Comparison of ENCODE assay signal across 1 cellular context in the genomic region with DNA sequence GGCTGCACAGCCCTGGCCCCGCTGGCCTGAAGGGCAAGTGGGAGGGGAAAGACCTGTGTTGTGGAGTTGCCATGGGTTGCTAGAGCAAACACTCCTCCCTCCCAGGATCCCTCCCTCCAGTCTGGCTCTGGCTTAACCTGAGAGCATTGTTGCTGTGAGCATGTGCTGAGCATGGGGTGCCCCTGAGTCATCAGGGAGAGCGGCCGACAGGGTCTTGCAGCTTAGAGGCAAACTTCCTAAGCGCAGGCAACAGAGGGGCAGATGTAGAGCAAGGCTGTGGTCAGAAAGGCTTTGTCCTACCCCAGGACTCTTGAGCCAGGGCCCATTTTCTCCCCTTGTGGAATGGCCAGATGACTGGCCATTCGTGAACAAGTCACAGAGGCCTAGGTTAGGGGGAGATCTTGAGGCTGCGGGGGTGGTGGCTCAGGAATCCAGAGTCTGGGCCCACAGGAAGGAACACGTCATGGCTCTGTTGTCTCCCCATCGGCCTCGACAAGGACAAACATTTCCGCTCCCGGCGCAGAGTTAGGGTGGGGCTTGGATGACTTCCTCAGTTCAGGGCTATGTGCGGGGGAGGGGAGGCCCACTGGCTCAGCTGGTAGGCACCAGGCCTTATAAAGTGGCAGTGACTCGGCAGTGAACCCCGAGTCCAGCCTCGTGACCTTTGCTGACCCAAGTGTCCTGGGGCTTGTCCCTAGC.
A peak's percentile ranks its signal among the peaks of the same experiment; 100 is the strongest.
TF ChIP-seq lines count a peak whose summit lies in the region.

No MANE protein-coding gene starts in this region.

TF ChIP-seq in K562, 482 proteins besides CTCF, POLR2A, EP300 and RAD21 (continued from another document and continues in another):
- TF ChIP-seq, protein P1, sequence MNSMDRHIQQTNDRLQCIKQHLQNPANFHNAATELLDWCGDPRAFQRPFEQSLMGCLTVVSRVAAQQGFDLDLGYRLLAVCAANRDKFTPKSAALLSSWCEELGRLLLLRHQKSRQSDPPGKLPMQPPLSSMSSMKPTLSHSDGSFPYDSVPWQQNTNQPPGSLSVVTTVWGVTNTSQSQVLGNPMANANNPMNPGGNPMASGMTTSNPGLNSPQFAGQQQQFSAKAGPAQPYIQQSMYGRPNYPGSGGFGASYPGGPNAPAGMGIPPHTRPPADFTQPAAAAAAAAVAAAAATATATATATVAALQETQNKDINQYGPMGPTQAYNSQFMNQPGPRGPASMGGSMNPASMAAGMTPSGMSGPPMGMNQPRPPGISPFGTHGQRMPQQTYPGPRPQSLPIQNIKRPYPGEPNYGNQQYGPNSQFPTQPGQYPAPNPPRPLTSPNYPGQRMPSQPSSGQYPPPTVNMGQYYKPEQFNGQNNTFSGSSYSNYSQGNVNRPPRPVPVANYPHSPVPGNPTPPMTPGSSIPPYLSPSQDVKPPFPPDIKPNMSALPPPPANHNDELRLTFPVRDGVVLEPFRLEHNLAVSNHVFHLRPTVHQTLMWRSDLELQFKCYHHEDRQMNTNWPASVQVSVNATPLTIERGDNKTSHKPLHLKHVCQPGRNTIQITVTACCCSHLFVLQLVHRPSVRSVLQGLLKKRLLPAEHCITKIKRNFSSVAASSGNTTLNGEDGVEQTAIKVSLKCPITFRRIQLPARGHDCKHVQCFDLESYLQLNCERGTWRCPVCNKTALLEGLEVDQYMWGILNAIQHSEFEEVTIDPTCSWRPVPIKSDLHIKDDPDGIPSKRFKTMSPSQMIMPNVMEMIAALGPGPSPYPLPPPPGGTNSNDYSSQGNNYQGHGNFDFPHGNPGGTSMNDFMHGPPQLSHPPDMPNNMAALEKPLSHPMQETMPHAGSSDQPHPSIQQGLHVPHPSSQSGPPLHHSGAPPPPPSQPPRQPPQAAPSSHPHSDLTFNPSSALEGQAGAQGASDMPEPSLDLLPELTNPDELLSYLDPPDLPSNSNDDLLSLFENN (IDR thresholded peaks at IDR 0.05; ENCODE audit: low read depth in 2 of 2, low read length in 2 of 2): no peak
- TF ChIP-seq KAT2B (IDR thresholded peaks at IDR 0.05; ENCODE audit: low read depth, low read length) (no peak), ERF (CRISPR knock-in tag; IDR thresholded peaks at IDR 0.05) (no peak; the same call in 1 of the 2 replicates), ZBTB8A (IDR thresholded peaks at IDR 0.05; ENCODE audit: partially characterized antibody) (no peak), ZNF384 (IDR thresholded peaks at IDR 0.05; ENCODE audit: low read depth, low read length) (no peak), XRCC4 (IDR thresholded peaks at IDR 0.05; ENCODE audit: extremely low read depth, insufficient read depth, insufficient read length) (no peak), ZNF699 (CRISPR knock-in tag; IDR thresholded peaks at IDR 0.05; ENCODE audit: insufficient replicate concordance) (no peak), GABPA (tag; conservative IDR thresholded peaks at IDR 0.05; ENCODE audit: low read depth) (peak; percentile 90), MTA1 (IDR thresholded peaks at IDR 0.05; ENCODE audit: borderline replicate concordance) (no peak), SIN3A (IDR thresholded peaks at IDR 0.05; ENCODE audit: borderline replicate concordance in 2 of 2, control insufficient read depth in 1 of 2, low read depth in 2 of 2, low read length in 2 of 2) (peak; percentile 27 to 39; a peak in 2 of 4 replicates), BCL6 (CRISPR knock-in tag; IDR thresholded peaks at IDR 0.05) (peak; percentile 51), ZNF436 (CRISPR knock-in tag; IDR thresholded peaks at IDR 0.05) (no peak), KAT8 (IDR thresholded peaks at IDR 0.05; ENCODE audit: low read depth) (no peak), HSF4 (CRISPR knock-in tag; IDR thresholded peaks at IDR 0.05; ENCODE audit: borderline replicate concordance) (0 out of 2 replicates have a peak, but pooled peaks have one; percentile 52), ZNF282 (CRISPR knock-in tag; IDR thresholded peaks at IDR 0.05) (no peak), XRCC5 (IDR thresholded peaks at IDR 0.05; ENCODE audit: low read depth, low read length) (peak; percentile 78), PPARD (CRISPR knock-in tag; IDR thresholded peaks at IDR 0.05) (no peak), ZNF79 (CRISPR knock-in tag; IDR thresholded peaks at IDR 0.05; ENCODE audit: low read depth) (peak; percentile 55), PRPF4 (IDR thresholded peaks at IDR 0.05; ENCODE audit: insufficient read depth, low read depth, low read length, poor library complexity, severe bottlenecking) (no peak), SRSF1 (IDR thresholded peaks at IDR 0.05; ENCODE audit: low read depth, low read length) (no peak), HMG20A (CRISPR knock-in tag; conservative IDR thresholded peaks at IDR 0.05) (no peak), MECOM (CRISPR knock-in tag; IDR thresholded peaks at IDR 0.05) (no peak), FOXP1 (CRISPR knock-in tag; IDR thresholded peaks at IDR 0.05) (peak; percentile 98), ZFPM2 (CRISPR knock-in tag; IDR thresholded peaks at IDR 0.05) (no peak), ZNF507 (tag; conservative IDR thresholded peaks at IDR 0.05) (no peak), PTTG1 (tag; IDR thresholded peaks at IDR 0.05; ENCODE audit: low read depth) (peak; percentile 71), KLF6 (CRISPR knock-in tag; IDR thresholded peaks at IDR 0.05; ENCODE audit: borderline replicate concordance) (peak; percentile 60; the same call in 1 of the 2 replicates), POLR3G (IDR thresholded peaks at IDR 0.05; ENCODE audit: extremely low read depth, insufficient read length, insufficient replicate concordance) (no peak), ZNF143 (CRISPR knock-in tag; IDR thresholded peaks at IDR 0.05) (0 out of 2 replicates have a peak, but pooled peaks have one; percentile 48), ZNF224 (CRISPR knock-in tag; IDR thresholded peaks at IDR 0.05) (no peak), ZNF124 (CRISPR knock-in tag; IDR thresholded peaks at IDR 0.05) (no peak), ZFP1 (CRISPR knock-in tag; IDR thresholded peaks at IDR 0.05) (no peak), BRCA1 (IDR thresholded peaks at IDR 0.05) (no peak), BRCA1 (CRISPR knock-in tag; IDR thresholded peaks at IDR 0.05) (no peak), TAF1 (IDR thresholded peaks at IDR 0.05; ENCODE audit: control insufficient read depth, extremely low read depth, insufficient read depth, low read length, severe bottlenecking) (peak; percentile 41), CBFA2T3 (IDR thresholded peaks at IDR 0.05) (no peak; the same call in none of the 2 replicates), PHB2 (IDR thresholded peaks at IDR 0.05; ENCODE audit: low read depth) (no peak)
- TF ChIP-seq, protein P2, sequence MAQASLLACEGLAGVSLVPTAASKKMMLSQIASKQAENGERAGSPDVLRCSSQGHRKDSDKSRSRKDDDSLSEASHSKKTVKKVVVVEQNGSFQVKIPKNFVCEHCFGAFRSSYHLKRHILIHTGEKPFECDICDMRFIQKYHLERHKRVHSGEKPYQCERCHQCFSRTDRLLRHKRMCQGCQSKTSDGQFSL (CRISPR knock-in tag; IDR thresholded peaks at IDR 0.05): no peak; the same call in 1 of the 2 replicates
- TF ChIP-seq, protein P2 (tag; IDR thresholded peaks at IDR 0.05): peak; percentile 55 to 74; a peak in 3 of 4 replicates
- TF ChIP-seq, protein P3, sequence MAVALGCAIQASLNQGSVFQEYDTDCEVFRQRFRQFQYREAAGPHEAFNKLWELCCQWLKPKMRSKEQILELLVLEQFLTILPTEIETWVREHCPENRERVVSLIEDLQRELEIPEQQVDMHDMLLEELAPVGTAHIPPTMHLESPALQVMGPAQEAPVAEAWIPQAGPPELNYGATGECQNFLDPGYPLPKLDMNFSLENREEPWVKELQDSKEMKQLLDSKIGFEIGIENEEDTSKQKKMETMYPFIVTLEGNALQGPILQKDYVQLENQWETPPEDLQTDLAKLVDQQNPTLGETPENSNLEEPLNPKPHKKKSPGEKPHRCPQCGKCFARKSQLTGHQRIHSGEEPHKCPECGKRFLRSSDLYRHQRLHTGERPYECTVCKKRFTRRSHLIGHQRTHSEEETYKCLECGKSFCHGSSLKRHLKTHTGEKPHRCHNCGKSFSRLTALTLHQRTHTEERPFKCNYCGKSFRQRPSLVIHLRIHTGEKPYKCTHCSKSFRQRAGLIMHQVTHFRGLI (CRISPR knock-in tag; IDR thresholded peaks at IDR 0.05): peak; percentile 81; the same call in 1 of the 2 replicates
- TF ChIP-seq, protein P4, sequence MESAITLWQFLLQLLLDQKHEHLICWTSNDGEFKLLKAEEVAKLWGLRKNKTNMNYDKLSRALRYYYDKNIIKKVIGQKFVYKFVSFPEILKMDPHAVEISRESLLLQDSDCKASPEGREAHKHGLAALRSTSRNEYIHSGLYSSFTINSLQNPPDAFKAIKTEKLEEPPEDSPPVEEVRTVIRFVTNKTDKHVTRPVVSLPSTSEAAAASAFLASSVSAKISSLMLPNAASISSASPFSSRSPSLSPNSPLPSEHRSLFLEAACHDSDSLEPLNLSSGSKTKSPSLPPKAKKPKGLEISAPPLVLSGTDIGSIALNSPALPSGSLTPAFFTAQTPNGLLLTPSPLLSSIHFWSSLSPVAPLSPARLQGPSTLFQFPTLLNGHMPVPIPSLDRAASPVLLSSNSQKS (CRISPR knock-in tag; IDR thresholded peaks at IDR 0.05): peak; percentile 18; the same call in 1 of the 2 replicates
- TF ChIP-seq, protein P5, sequence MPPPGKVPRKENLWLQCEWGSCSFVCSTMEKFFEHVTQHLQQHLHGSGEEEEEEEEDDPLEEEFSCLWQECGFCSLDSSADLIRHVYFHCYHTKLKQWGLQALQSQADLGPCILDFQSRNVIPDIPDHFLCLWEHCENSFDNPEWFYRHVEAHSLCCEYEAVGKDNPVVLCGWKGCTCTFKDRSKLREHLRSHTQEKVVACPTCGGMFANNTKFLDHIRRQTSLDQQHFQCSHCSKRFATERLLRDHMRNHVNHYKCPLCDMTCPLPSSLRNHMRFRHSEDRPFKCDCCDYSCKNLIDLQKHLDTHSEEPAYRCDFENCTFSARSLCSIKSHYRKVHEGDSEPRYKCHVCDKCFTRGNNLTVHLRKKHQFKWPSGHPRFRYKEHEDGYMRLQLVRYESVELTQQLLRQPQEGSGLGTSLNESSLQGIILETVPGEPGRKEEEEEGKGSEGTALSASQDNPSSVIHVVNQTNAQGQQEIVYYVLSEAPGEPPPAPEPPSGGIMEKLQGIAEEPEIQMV (tag; conservative IDR thresholded peaks at IDR 0.05; ENCODE audit: low read depth): peak; percentile 68; the same call in 1 of the 2 replicates
- TF ChIP-seq, protein P6, sequence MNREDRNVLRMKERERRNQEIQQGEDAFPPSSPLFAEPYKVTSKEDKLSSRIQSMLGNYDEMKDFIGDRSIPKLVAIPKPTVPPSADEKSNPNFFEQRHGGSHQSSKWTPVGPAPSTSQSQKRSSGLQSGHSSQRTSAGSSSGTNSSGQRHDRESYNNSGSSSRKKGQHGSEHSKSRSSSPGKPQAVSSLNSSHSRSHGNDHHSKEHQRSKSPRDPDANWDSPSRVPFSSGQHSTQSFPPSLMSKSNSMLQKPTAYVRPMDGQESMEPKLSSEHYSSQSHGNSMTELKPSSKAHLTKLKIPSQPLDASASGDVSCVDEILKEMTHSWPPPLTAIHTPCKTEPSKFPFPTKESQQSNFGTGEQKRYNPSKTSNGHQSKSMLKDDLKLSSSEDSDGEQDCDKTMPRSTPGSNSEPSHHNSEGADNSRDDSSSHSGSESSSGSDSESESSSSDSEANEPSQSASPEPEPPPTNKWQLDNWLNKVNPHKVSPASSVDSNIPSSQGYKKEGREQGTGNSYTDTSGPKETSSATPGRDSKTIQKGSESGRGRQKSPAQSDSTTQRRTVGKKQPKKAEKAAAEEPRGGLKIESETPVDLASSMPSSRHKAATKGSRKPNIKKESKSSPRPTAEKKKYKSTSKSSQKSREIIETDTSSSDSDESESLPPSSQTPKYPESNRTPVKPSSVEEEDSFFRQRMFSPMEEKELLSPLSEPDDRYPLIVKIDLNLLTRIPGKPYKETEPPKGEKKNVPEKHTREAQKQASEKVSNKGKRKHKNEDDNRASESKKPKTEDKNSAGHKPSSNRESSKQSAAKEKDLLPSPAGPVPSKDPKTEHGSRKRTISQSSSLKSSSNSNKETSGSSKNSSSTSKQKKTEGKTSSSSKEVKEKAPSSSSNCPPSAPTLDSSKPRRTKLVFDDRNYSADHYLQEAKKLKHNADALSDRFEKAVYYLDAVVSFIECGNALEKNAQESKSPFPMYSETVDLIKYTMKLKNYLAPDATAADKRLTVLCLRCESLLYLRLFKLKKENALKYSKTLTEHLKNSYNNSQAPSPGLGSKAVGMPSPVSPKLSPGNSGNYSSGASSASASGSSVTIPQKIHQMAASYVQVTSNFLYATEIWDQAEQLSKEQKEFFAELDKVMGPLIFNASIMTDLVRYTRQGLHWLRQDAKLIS (CRISPR knock-in tag; IDR thresholded peaks at IDR 0.05): peak; percentile 98
- TF ChIP-seq, protein P7, sequence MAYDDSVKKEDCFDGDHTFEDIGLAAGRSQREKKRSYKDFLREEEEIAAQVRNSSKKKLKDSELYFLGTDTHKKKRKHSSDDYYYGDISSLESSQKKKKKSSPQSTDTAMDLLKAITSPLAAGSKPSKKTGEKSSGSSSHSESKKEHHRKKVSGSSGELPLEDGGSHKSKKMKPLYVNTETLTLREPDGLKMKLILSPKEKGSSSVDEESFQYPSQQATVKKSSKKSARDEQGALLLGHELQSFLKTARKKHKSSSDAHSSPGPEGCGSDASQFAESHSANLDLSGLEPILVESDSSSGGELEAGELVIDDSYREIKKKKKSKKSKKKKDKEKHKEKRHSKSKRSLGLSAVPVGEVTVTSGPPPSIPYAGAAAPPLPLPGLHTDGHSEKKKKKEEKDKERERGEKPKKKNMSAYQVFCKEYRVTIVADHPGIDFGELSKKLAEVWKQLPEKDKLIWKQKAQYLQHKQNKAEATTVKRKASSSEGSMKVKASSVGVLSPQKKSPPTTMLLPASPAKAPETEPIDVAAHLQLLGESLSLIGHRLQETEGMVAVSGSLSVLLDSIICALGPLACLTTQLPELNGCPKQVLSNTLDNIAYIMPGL (CRISPR knock-in tag; IDR thresholded peaks at IDR 0.05): no peak; the same call in none of the 2 replicates
- TF ChIP-seq, protein P8, sequence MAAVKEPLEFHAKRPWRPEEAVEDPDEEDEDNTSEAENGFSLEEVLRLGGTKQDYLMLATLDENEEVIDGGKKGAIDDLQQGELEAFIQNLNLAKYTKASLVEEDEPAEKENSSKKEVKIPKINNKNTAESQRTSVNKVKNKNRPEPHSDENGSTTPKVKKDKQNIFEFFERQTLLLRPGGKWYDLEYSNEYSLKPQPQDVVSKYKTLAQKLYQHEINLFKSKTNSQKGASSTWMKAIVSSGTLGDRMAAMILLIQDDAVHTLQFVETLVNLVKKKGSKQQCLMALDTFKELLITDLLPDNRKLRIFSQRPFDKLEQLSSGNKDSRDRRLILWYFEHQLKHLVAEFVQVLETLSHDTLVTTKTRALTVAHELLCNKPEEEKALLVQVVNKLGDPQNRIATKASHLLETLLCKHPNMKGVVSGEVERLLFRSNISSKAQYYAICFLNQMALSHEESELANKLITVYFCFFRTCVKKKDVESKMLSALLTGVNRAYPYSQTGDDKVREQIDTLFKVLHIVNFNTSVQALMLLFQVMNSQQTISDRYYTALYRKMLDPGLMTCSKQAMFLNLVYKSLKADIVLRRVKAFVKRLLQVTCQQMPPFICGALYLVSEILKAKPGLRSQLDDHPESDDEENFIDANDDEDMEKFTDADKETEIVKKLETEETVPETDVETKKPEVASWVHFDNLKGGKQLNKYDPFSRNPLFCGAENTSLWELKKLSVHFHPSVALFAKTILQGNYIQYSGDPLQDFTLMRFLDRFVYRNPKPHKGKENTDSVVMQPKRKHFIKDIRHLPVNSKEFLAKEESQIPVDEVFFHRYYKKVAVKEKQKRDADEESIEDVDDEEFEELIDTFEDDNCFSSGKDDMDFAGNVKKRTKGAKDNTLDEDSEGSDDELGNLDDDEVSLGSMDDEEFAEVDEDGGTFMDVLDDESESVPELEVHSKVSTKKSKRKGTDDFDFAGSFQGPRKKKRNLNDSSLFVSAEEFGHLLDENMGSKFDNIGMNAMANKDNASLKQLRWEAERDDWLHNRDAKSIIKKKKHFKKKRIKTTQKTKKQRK (IDR thresholded peaks at IDR 0.05; ENCODE audit: borderline replicate concordance, low read depth, low read length): no peak
